In the genomic region with DNA sequence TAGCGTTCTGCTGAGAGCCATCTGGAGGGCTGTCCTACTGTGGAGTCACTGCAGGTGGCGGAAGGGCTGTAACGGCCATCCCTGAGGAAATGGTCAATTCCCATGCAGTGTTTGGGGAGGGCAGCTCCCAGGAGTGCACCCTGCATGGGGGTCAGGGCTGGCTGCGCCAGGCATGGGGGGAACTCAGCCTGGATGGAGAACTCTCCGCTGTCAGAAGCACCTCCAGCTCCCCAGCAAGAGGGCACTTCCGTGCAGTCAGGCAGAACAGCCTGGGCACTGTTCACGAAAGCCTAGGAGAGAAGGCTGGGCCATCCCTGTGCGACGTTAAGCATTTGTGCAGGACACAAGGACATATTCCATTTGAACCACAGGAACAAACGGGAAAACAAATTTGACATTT, we compare ENCODE assay signal across 23 cellular contexts.
DNase-seq lines count a peak whose midpoint lies in the region; ATAC-seq and TF ChIP-seq lines count a peak whose summit lies in the region.
"Had no signal": no experiment of that assay in that cellular context is flagged by ENCODE, and none has a peak within 500 bp of the region (broad histone marks: within the 10 kb centered on the region; RNA-seq: fewer than 3 reads in every experiment).

No MANE protein-coding gene starts in this region.

- H3K27ac ChIP-seq in dorsolateral prefrontal cortex (peak overlapping the region in 42 of 59 donors; percentile 9 to 90 (median 56)), sigmoid colon (peak overlapping the region in 3 of 4 donors; percentile 82 to 95 (median 89)), mammary epithelial cell (ENCODE audit: insufficient read depth, low read depth, low read length) (no peak overlapping the region)
- H3K27ac ChIP-seq: upper lobe of right lung had no signal

- no peaks in the 10 kb centered on the region for H4K20me1 ChIP-seq in mammary epithelial cell (ENCODE audit: insufficient read depth, low read length)

- no peak overlapping the region for H3K9ac ChIP-seq in mammary epithelial cell (ENCODE audit: insufficient read depth, low read length)

- TF ChIP-seq EP300 in sigmoid colon (IDR thresholded peaks at IDR 0.05): no peak

- H3K9me3 ChIP-seq in sigmoid colon (no peaks in the 10 kb centered on the region), mammary epithelial cell (replicated peaks; ENCODE audit: insufficient read depth, low read length) (no peaks in the 10 kb centered on the region)
- H3K9me3 ChIP-seq: upper lobe of right lung had no signal

- in situ Hi-C loops in mammary epithelial cell (cut with MboI; ENCODE audit: low sequenced_read_pairs in 2 of 2): loop anchor here in 1 of 2 donors (25.0 kb wide), 1 partner anchor 108 kb away; no protein-coding TSS in a partner anchor

- intact Hi-C loops in left cardiac atrium (cut with DNase I): no loop called here
- intact Hi-C loops in left ventricle myocardium superior (cut with micrococcal nuclease): no loop called here
- intact Hi-C loops in dorsolateral prefrontal cortex (cut with DNase I): no loop called here
- intact Hi-C loops in sigmoid colon (cut with DNase I): no loop called here
- intact Hi-C loops in mammary epithelial cell (cut with micrococcal nuclease): no loop called here
- intact Hi-C loops in activated CD4-positive, alpha-beta T cell treated with anti-CD3 and anti-CD28 coated beads for 36 hours (cut with DNase I, micrococcal nuclease): no loop called here

- TF ChIP-seq CTCF in dorsolateral prefrontal cortex (IDR thresholded peaks at IDR 0.05 in 54 of 56, conservative IDR thresholded peaks at IDR 0.05 in 2 of 56; ENCODE audit: low read depth in 1 of 56, partially characterized antibody in 56 of 56): no peak
- TF ChIP-seq CTCF in sigmoid colon (IDR thresholded peaks at IDR 0.05): no peak
- no peak for TF ChIP-seq CTCF in mammary epithelial cell (conservative IDR thresholded peaks at IDR 0.05 in 1 of 2, IDR thresholded peaks at IDR 0.05 in 1 of 2; ENCODE audit: extremely low read depth in 1 of 2, insufficient read depth in 1 of 2, low read depth in 1 of 2, low read length in 2 of 2)

- dilution Hi-C loops in mammary epithelial cell (cut with HindIII; ENCODE audit: low sequenced_read_pairs): loop anchor here (5.0 kb wide), 1 partner anchor 83 kb away; no protein-coding TSS in a partner anchor

- no peaks in the 10 kb centered on the region for H3K27me3 ChIP-seq in dorsolateral prefrontal cortex
- no peaks in the 10 kb centered on the region for H3K27me3 ChIP-seq in sigmoid colon
- H3K27me3 ChIP-seq in mammary epithelial cell (ENCODE audit: insufficient read depth, low read length): no peaks in the 10 kb centered on the region
- H3K27me3 ChIP-seq: upper lobe of right lung had no signal

- 90 to 94% methylated on average over 10 of the region's 10 CpGs for WGBS in sigmoid colon, 2 donors
- 97% methylated on average over 7 of the region's 10 CpGs for WGBS in mammary epithelial cell (ENCODE audit: low coverage, missing lambda C conversion rate)

- H3K9me3 Mint-ChIP-seq in activated CD4-positive, alpha-beta T cell treated with anti-CD3 and anti-CD28 coated beads for 36 hours (ENCODE audit: low read depth): no peaks in the 10 kb centered on the region
- H3K9me3 Mint-ChIP-seq: WTC11 had no signal

- POLR2A ChIA-PET in activated CD4-positive, alpha-beta T cell treated with anti-CD3 and anti-CD28 coated beads for 36 hours (lab: Charles Lee): no interaction called here

- H3K4me3 ChIP-seq in dorsolateral prefrontal cortex: no peak overlapping the region
- H3K4me3 ChIP-seq in sigmoid colon: no peak overlapping the region
- H3K4me3 ChIP-seq in mammary epithelial cell (replicated peaks in 1 of 3; ENCODE audit: insufficient read depth in 1 of 3, low read depth in 2 of 3, low read length in 3 of 3): no peak overlapping the region
- H3K4me3 ChIP-seq: upper lobe of right lung had no signal

- no peaks in the 10 kb centered on the region for H3K27me3 Mint-ChIP-seq in activated CD4-positive, alpha-beta T cell treated with anti-CD3 and anti-CD28 coated beads for 36 hours

- H3K27ac Mint-ChIP-seq in activated CD4-positive, alpha-beta T cell treated with anti-CD3 and anti-CD28 coated beads for 36 hours: no peak overlapping the region
- H3K27ac Mint-ChIP-seq: WTC11 had no signal

- peaks cover 0 to 83% (median 79%) of the 10 kb centered on the region in 4 donors for H3K4me1 ChIP-seq in sigmoid colon
- no peaks in the 10 kb centered on the region for H3K4me1 ChIP-seq in mammary epithelial cell (ENCODE audit: insufficient read depth, low read length)
- H3K4me1 ChIP-seq: upper lobe of right lung had no signal

- no peak overlapping the region for H3K4me2 ChIP-seq in mammary epithelial cell (ENCODE audit: insufficient read depth, low read depth, low read length)

- ATAC-seq in left cardiac atrium (no peak), left ventricle myocardium superior (no peak)
- ATAC-seq in activated CD4-positive, alpha-beta T cell treated with anti-CD3 and anti-CD28 coated beads for 36 hours: no peak
- ATAC-seq: stimulated activated naive CD8-positive, alpha-beta T cell treated with anti-CD3 and anti-CD28 coated beads, Interleukin-15, Interleukin-2, amounts not matched to agents 100 U/mL and 50 U/mL, for 24 hours; upper lobe of right lung; WTC11 had no signal

- no peak for TF ChIP-seq POLR2A in sigmoid colon (IDR thresholded peaks at IDR 0.05)

- CTCF ChIA-PET in mammary epithelial cell (lab: Charles Lee; ENCODE audit: low non-redundant PET): no interaction called here
- CTCF ChIA-PET in activated CD4-positive, alpha-beta T cell treated with anti-CD3 and anti-CD28 coated beads for 36 hours (lab: Charles Lee): no interaction called here

- BruUV-seq in mammary epithelial cell (replicated peaks; lab: Mats Ljungman, UMichigan): no TSS peak

- DNase-seq in left cardiac atrium: peak; percentile 9
- DNase-seq in left ventricle myocardium superior: no peak
- peak in 1 of 10 donors; percentile 18 for DNase-seq in dorsolateral prefrontal cortex
- DNase-seq in sigmoid colon: peak; percentile 57
- DNase-seq in mammary epithelial cell: no peak
- no peak for DNase-seq in HuH-7 (ENCODE audit: low spot score)
- DNase-seq in activated CD4-positive, alpha-beta T cell treated with anti-CD3 and anti-CD28 coated beads, Interleukin-2, amount 50 U/mL, for 1 hour: no peak
- no peak for DNase-seq in activated CD4-positive, alpha-beta T cell treated with anti-CD3 and anti-CD28 coated beads for 36 hours
- DNase-seq: activated CD4-positive, alpha-beta T cell treated with anti-CD3 and anti-CD28 coated beads, Interleukin-2, amount 50 U/mL, for 48 hours; activated gamma-delta T cell treated with Interleukin-2 at 50 U/mL for 16 hours; AML-193; glutamatergic neuron; KG1; mesendoderm; MM.1S; NCI-H1417; NCI-H446; nucleus accumbens; OCI-M1; stimulated activated CD4-positive, alpha-beta T cell treated with anti-CD3 and anti-CD28 coated beads, Interleukin-2, amount 100 ng/mL, for 48 hours; stimulated activated naive CD8-positive, alpha-beta T cell treated with anti-CD3 and anti-CD28 coated beads, Interleukin-15, Interleukin-2, amounts not matched to agents 100 U/mL and 50 U/mL, for 24 hours; upper lobe of right lung had no signal

- H3K4me3 Mint-ChIP-seq in activated CD4-positive, alpha-beta T cell treated with anti-CD3 and anti-CD28 coated beads for 36 hours: no peak overlapping the region
- H3K4me3 Mint-ChIP-seq: WTC11 had no signal

- H3K36me3 ChIP-seq in sigmoid colon (peaks cover 17 to 95% (median 43%) of the 10 kb centered on the region in 4 donors), mammary epithelial cell (ENCODE audit: insufficient read depth, low read length) (no peaks in the 10 kb centered on the region)

- H3K4me1 Mint-ChIP-seq in activated CD4-positive, alpha-beta T cell treated with anti-CD3 and anti-CD28 coated beads for 36 hours: peaks cover 32% of the 10 kb centered on the region

- no peak overlapping the region for H2AFZ ChIP-seq in mammary epithelial cell (ENCODE audit: low read depth, low read length)

- H3K79me2 ChIP-seq in mammary epithelial cell (ENCODE audit: insufficient read depth, low read length): no peaks in the 10 kb centered on the region

- H3K36me3 Mint-ChIP-seq in activated CD4-positive, alpha-beta T cell treated with anti-CD3 and anti-CD28 coated beads for 36 hours (ENCODE audit: low read depth): peaks cover 41% of the 10 kb centered on the region

Comparison
In these comparisons a context has a peak if more than half of its experiments do, and no peak if none do; other contexts are left out.
1. DNase-seq: peak in left cardiac atrium (single experiment) and sigmoid colon (single experiment); none in left ventricle myocardium superior (single experiment), mammary epithelial cell (single experiment), HuH-7 (single experiment), activated CD4-positive, alpha-beta T cell treated with anti-CD3 and anti-CD28 coated beads, Interleukin-2, amount 50 U/mL, for 1 hour (single experiment) and activated CD4-positive, alpha-beta T cell treated with anti-CD3 and anti-CD28 coated beads for 36 hours (single experiment).